Comparison of ENCODE assay signal across 12 cellular contexts in the genomic region with DNA sequence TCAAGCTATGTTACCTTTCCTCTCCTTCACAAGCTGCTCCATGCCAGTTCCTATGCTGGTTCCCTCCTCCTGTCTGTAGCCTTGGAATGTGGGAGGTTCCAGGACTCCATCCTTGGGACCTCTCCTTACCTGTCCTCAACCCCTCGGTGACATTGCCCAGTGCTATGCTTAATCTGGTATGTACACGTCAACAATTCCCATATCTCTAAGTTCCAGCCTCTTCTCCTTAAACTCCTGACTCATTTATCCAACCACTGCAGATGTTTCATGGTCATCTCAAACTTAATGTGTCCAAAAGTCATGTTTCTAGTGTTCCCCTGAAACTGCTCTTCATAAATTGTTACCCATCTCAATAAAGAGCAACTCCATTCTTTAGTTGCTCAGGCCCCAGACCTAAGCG.
"Had no signal": no experiment of that assay in that cellular context is flagged by ENCODE, and none has a peak within 500 bp of the region (broad histone marks: within the 10 kb centered on the region; RNA-seq: fewer than 3 reads in every experiment).

No MANE protein-coding gene starts in this region.

- H3K36me3 ChIP-seq: ovary had no signal

- H3K36me3 Mint-ChIP-seq: activated CD4-positive, alpha-beta memory T cell treated with anti-CD3 and anti-CD28 coated beads for 36 hours; activated naive CD8-positive, alpha-beta T cell treated with anti-CD3 and anti-CD28 coated beads for 36 hours; stimulated activated naive B cell treated with anti-CD40 and anti-IgM and Interleukin-4, amounts not matched to agents 10 μg/mL and 1 μg/mL and 100 μg/mL, for 72 hours; T-cell had no signal

- H3K27ac ChIP-seq: ovary had no signal

- H3K4me3 Mint-ChIP-seq: activated CD4-positive, alpha-beta memory T cell treated with anti-CD3 and anti-CD28 coated beads for 36 hours; activated naive CD8-positive, alpha-beta T cell treated with anti-CD3 and anti-CD28 coated beads for 36 hours; activated T-cell treated with anti-CD3 and anti-CD28 coated beads, Interleukin-2, amount 50 U/mL, for 4 hours; neural crest cell; stimulated activated naive B cell treated with anti-CD40 and anti-IgM and Interleukin-4, amounts not matched to agents 10 μg/mL and 1 μg/mL and 100 μg/mL, for 72 hours; T-cell had no signal

- H3K9me3 Mint-ChIP-seq: activated CD4-positive, alpha-beta memory T cell treated with anti-CD3 and anti-CD28 coated beads for 36 hours; activated naive CD8-positive, alpha-beta T cell treated with anti-CD3 and anti-CD28 coated beads for 36 hours; activated T-cell treated with anti-CD3 and anti-CD28 coated beads, Interleukin-2, amount 50 U/mL, for 4 hours; neural crest cell; stimulated activated naive B cell treated with anti-CD40 and anti-IgM and Interleukin-4, amounts not matched to agents 10 μg/mL and 1 μg/mL and 100 μg/mL, for 72 hours; T-cell had no signal

- H3K4me3 ChIP-seq: ovary had no signal

- ATAC-seq: activated T-cell treated with anti-CD3 and anti-CD28 coated beads, Interleukin-2, amount 50 U/mL, for 4 hours; stimulated activated naive B cell treated with anti-CD40 and anti-IgM and Interleukin-4, amounts not matched to agents 10 μg/mL and 1 μg/mL and 100 μg/mL, for 72 hours; T-cell had no signal

- H3K27ac Mint-ChIP-seq: activated CD4-positive, alpha-beta memory T cell treated with anti-CD3 and anti-CD28 coated beads for 36 hours; activated naive CD8-positive, alpha-beta T cell treated with anti-CD3 and anti-CD28 coated beads for 36 hours; stimulated activated naive B cell treated with anti-CD40 and anti-IgM and Interleukin-4, amounts not matched to agents 10 μg/mL and 1 μg/mL and 100 μg/mL, for 72 hours; T-cell had no signal

- H3K4me1 Mint-ChIP-seq: activated naive CD8-positive, alpha-beta T cell treated with anti-CD3 and anti-CD28 coated beads for 36 hours; stimulated activated naive B cell treated with anti-CD40 and anti-IgM and Interleukin-4, amounts not matched to agents 10 μg/mL and 1 μg/mL and 100 μg/mL, for 72 hours; T-cell had no signal

- H3K9me3 ChIP-seq: ovary had no signal

- H3K27me3 Mint-ChIP-seq: activated naive CD8-positive, alpha-beta T cell treated with anti-CD3 and anti-CD28 coated beads for 36 hours had no signal

- DNase-seq: activated CD4-positive, alpha-beta memory T cell treated with anti-CD3 and anti-CD28 coated beads for 36 hours; activated gamma-delta T cell treated with Interleukin-2 at 50 U/mL for 16 hours; activated naive CD8-positive, alpha-beta T cell treated with anti-CD3 and anti-CD28 coated beads for 36 hours; activated T-cell treated with anti-CD3 and anti-CD28 coated beads, Interleukin-2, amount 50 U/mL, for 4 hours; anterior cingulate cortex; mesenchymal stem cell; ovary; stimulated activated CD4-positive, alpha-beta T cell treated with anti-CD3 and anti-CD28 coated beads, Interleukin-1b, Interleukin-23, amount 100 ng/mL, for 48 hours; stimulated activated naive B cell treated with anti-CD40 and anti-IgM and Interleukin-4, amounts not matched to agents 10 μg/mL and 1 μg/mL and 100 μg/mL, for 72 hours; T-cell; T1000 had no signal

- H3K27me3 ChIP-seq: ovary had no signal
